8 cellular contexts compared by ENCODE assay signal in genomic region chr7:76303829-76304505, GRCh38. TPM values are rescaled to one million over a fixed set of nuclear protein-coding genes. Genes with fewer than 3 reads are reported as not detected.
DNase-seq lines count a peak whose midpoint lies in the region; ATAC-seq and TF ChIP-seq lines count a peak whose summit lies in the region.

No MANE protein-coding gene starts in this region.

- CTCF ChIA-PET in A673 (lab: Charles Lee) = interaction anchor here (1.0 kb wide), 1 partner anchor 126 kb away, joined by 5 read pairs; no protein-coding TSS in a partner anchor

- intact Hi-C loops in A673 (cut with micrococcal nuclease; ENCODE audit: unreplicated experiment) = no loop called here

- no peaks in the 10 kb centered on the region for H3K9me3 Mint-ChIP-seq in activated naive CD8-positive, alpha-beta T cell treated with anti-CD3 and anti-CD28 coated beads for 36 hours

- H3K36me3 ChIP-seq in A673 (ENCODE audit: insufficient read depth, low read length, poor library complexity, severe bottlenecking) (peaks cover 13% of the 10 kb centered on the region), kidney epithelial cell (ENCODE audit: control insufficient read depth, insufficient read depth, low read length) (no peaks in the 10 kb centered on the region), subcutaneous abdominal adipose tissue (ENCODE audit: control insufficient read depth in 5 of 5, insufficient read depth in 5 of 5, low read length in 5 of 5) (peaks cover 0 to 7% (median 3%) of the 10 kb centered on the region in 5 donors)

- no peak for DNase-seq in A673 (ENCODE audit: low spot score)
- DNase-seq in HFF-Myc (ENCODE audit: extremely low read depth, low read depth) = no peak
- no peak for DNase-seq in activated naive CD8-positive, alpha-beta T cell treated with anti-CD3 and anti-CD28 coated beads for 36 hours
- DNase-seq in kidney epithelial cell (ENCODE audit: low read depth) = no peak
- no peak for DNase-seq in MV-4-11 (lab: John Stamatoyannopoulos, UW)

- H3K9me3 ChIP-seq in A673 (ENCODE audit: low read depth, low read length, poor library complexity, severe bottlenecking) (no peaks in the 10 kb centered on the region), subcutaneous abdominal adipose tissue (ENCODE audit: control insufficient read depth in 5 of 5, low read length in 5 of 5) (no peaks in the 10 kb centered on the region)

- H3K27me3 Mint-ChIP-seq in activated naive CD8-positive, alpha-beta T cell treated with anti-CD3 and anti-CD28 coated beads for 36 hours = peaks cover 9% of the 10 kb centered on the region

- H3K4me1 Mint-ChIP-seq in activated naive CD8-positive, alpha-beta T cell treated with anti-CD3 and anti-CD28 coated beads for 36 hours = peaks cover 16% of the 10 kb centered on the region

- peaks cover 7% of the 10 kb centered on the region for H3K4me1 ChIP-seq in A673 (ENCODE audit: insufficient read depth, low read length, poor library complexity, severe bottlenecking)
- peaks cover 3 to 48% (median 32%) of the 10 kb centered on the region in 5 donors for H3K4me1 ChIP-seq in subcutaneous abdominal adipose tissue (ENCODE audit: control insufficient read depth in 5 of 5, insufficient read depth in 5 of 5, low read length in 5 of 5)

- H3K9ac ChIP-seq in subcutaneous abdominal adipose tissue (ENCODE audit: low read length in 5 of 5) = peak overlapping the region; percentile 63 to 91 (median 87)

- POLR2A ChIA-PET in A673 (lab: Charles Lee; ENCODE audit: low non-redundant PET) = interaction anchor here (0.6 kb wide), 1 partner anchor 30 kb away, joined by 3 read pairs; no protein-coding TSS in a partner anchor

- no TSS peak for BruUV-seq in A673 (replicated peaks; lab: Mats Ljungman, UMichigan)

- H3K27ac ChIP-seq in A673 (ENCODE audit: low read depth, low read length, poor library complexity, severe bottlenecking) (peak overlapping the region; percentile 85), subcutaneous abdominal adipose tissue (ENCODE audit: low read depth, low read length) (peak overlapping the region; percentile 98)

- H3K27ac Mint-ChIP-seq in activated naive CD8-positive, alpha-beta T cell treated with anti-CD3 and anti-CD28 coated beads for 36 hours = peak overlapping the region; percentile 89

- peak overlapping the region; percentile 90 for H3K4me3 Mint-ChIP-seq in activated naive CD8-positive, alpha-beta T cell treated with anti-CD3 and anti-CD28 coated beads for 36 hours

- ATAC-seq in HG02610 (IDR thresholded peaks at IDR 0.05; ENCODE audit: unreplicated experiment) (no peak), HG02588 (IDR thresholded peaks at IDR 0.05; ENCODE audit: unreplicated experiment) (no peak)

- peaks cover 6% of the 10 kb centered on the region for H3K36me3 Mint-ChIP-seq in activated naive CD8-positive, alpha-beta T cell treated with anti-CD3 and anti-CD28 coated beads for 36 hours

- TF ChIP-seq CTCF in A673 (conservative IDR thresholded peaks at IDR 0.05; ENCODE audit: low read depth, low read length) (no peak), HFF-Myc (IDR thresholded peaks at IDR 0.05; ENCODE audit: low read depth, low read length, missing control alignments) (no peak), kidney epithelial cell (IDR thresholded peaks at IDR 0.05; ENCODE audit: insufficient read depth, low read length, poor library complexity, severe bottlenecking) (no peak)

- H3K27me3 ChIP-seq in A673 (replicated peaks; ENCODE audit: insufficient read depth, low read depth, low read length, poor library complexity) = no peaks in the 10 kb centered on the region
- H3K27me3 ChIP-seq in kidney epithelial cell (ENCODE audit: control insufficient read depth, insufficient read depth, low read length) = no peaks in the 10 kb centered on the region
- H3K27me3 ChIP-seq in subcutaneous abdominal adipose tissue (ENCODE audit: control insufficient read depth in 5 of 5, insufficient read depth in 4 of 5, low read length in 5 of 5) = no peaks in the 10 kb centered on the region

- peak overlapping the region; percentile 83 for H3K4me3 ChIP-seq in A673 (ENCODE audit: low read depth, low read length, poor library complexity, severe bottlenecking)
- peak overlapping the region; percentile 78 for H3K4me3 ChIP-seq in HFF-Myc (replicated peaks; ENCODE audit: low read depth, low read length)
- H3K4me3 ChIP-seq in kidney epithelial cell (ENCODE audit: low read depth, low read length) = peak overlapping the region; percentile 77
- peak overlapping the region; percentile 40 to 92 (median 73) for H3K4me3 ChIP-seq in subcutaneous abdominal adipose tissue (ENCODE audit: low read depth in 1 of 5, low read length in 5 of 5)

RNA-seq across cellular contexts. Expression of gene HSPB1, which starts 1.5 kb away (rescaled TPM):
- 354 and 375 TPM in 2 replicates for total RNA-seq in A673 (2021)
- total RNA-seq in activated naive CD8-positive, alpha-beta T cell treated with anti-CD3 and anti-CD28 coated beads for 36 hours = 100 to 1,000 TPM in 1 of 2 experiments, 10 to 100 TPM in 1; 96.7 to 102 TPM
- 138 and 214 TPM in 2 replicates for total RNA-seq in kidney epithelial cell

RNA-seq across cellular contexts. Expression of gene YWHAG, which starts 54.8 kb away (rescaled TPM):
- 222 and 249 TPM in 2 replicates for total RNA-seq in A673 (2021)
- total RNA-seq in activated naive CD8-positive, alpha-beta T cell treated with anti-CD3 and anti-CD28 coated beads for 36 hours = 100 to 1,000 TPM; 155 to 157 TPM
- total RNA-seq in kidney epithelial cell = 114 and 115 TPM in 2 replicates
